In genomic region chr19:51702103-51702753, GRCh38 we compare ENCODE assay signal across 1 cellular context.
TF ChIP-seq lines count a peak whose summit lies in the region.

No MANE protein-coding gene starts in this region.

TF ChIP-seq in K562, 482 proteins besides CTCF, POLR2A, EP300 and RAD21 (continued from another document and continues in another):
- TF ChIP-seq NELFE (IDR thresholded peaks at IDR 0.05; ENCODE audit: insufficient read depth, insufficient read length): no peak
- TF ChIP-seq YY1 (IDR thresholded peaks at IDR 0.05; ENCODE audit: borderline replicate concordance in 1 of 3, control insufficient read depth in 1 of 3, extremely low read depth in 1 of 3, insufficient read depth in 3 of 3, insufficient read length in 1 of 3, insufficient replicate concordance in 2 of 3, low read depth in 1 of 3, low read length in 2 of 3): peak in 1 of 3 experiments; percentile 4
- TF ChIP-seq GABPB1 (CRISPR knock-in tag; IDR thresholded peaks at IDR 0.05): peak; percentile 55
- no peak for TF ChIP-seq RBM34 (IDR thresholded peaks at IDR 0.05; ENCODE audit: borderline replicate concordance, insufficient read depth, low read length)
- TF ChIP-seq ZNF165 (CRISPR knock-in tag; IDR thresholded peaks at IDR 0.05; ENCODE audit: borderline replicate concordance): no peak
- no peak for TF ChIP-seq ZNF324 (CRISPR knock-in tag; IDR thresholded peaks at IDR 0.05)
- no peak for TF ChIP-seq CREB3 (tag; conservative IDR thresholded peaks at IDR 0.05; ENCODE audit: low read depth)
- TF ChIP-seq SP1 (CRISPR knock-in tag; IDR thresholded peaks at IDR 0.05): peak; percentile 76
- no peak for TF ChIP-seq KHSRP (IDR thresholded peaks at IDR 0.05)
- no peak for TF ChIP-seq FOXO4 (CRISPR knock-in tag; IDR thresholded peaks at IDR 0.05)
- no peak for TF ChIP-seq HBP1 (CRISPR knock-in tag; IDR thresholded peaks at IDR 0.05)
- TF ChIP-seq SMAD2 (IDR thresholded peaks at IDR 0.05; ENCODE audit: low read depth, low read length): no peak
- no peak for TF ChIP-seq ZFP1 (CRISPR knock-in tag; IDR thresholded peaks at IDR 0.05)
- TF ChIP-seq ARID3A (IDR thresholded peaks at IDR 0.05; ENCODE audit: borderline replicate concordance, low read depth, low read length): no peak
- TF ChIP-seq RFX7 (CRISPR knock-in tag; IDR thresholded peaks at IDR 0.05): no peak
- peak; percentile 30; the same call in 1 of the 2 replicates for TF ChIP-seq ZBTB12 (CRISPR knock-in tag; IDR thresholded peaks at IDR 0.05)
- no peak for TF ChIP-seq ZNF511 (CRISPR knock-in tag; IDR thresholded peaks at IDR 0.05)
- TF ChIP-seq CLOCK (CRISPR knock-in tag; IDR thresholded peaks at IDR 0.05; ENCODE audit: borderline replicate concordance): no peak
- TF ChIP-seq NFE2 (IDR thresholded peaks at IDR 0.05; ENCODE audit: low read depth): no peak
- TF ChIP-seq RCOR1 (IDR thresholded peaks at IDR 0.05; ENCODE audit: borderline replicate concordance in 1 of 2, low read depth in 2 of 2, low read length in 2 of 2): 0 out of 4 replicates have a peak, but pooled peaks of 1 of the 2 experiments have one; percentile 16
- TF ChIP-seq ZNF316 (IDR thresholded peaks at IDR 0.05): no peak
- peak in 1 of 3 experiments; percentile 14; a peak in 1 of 6 replicates for TF ChIP-seq ZBTB11 (CRISPR knock-in tag; IDR thresholded peaks at IDR 0.05)
- TF ChIP-seq ZNF584 (CRISPR knock-in tag; IDR thresholded peaks at IDR 0.05; ENCODE audit: low read depth): no peak
- TF ChIP-seq KAT8 (IDR thresholded peaks at IDR 0.05; ENCODE audit: low read depth): no peak
- no peak for TF ChIP-seq NUFIP1 (IDR thresholded peaks at IDR 0.05; ENCODE audit: partially characterized antibody)
- TF ChIP-seq U2AF1 (optimal IDR thresholded peaks at IDR 0.05; ENCODE audit: low read depth, low read length): no peak
- peak; percentile 20; the same call in 1 of the 2 replicates for TF ChIP-seq HMBOX1 (IDR thresholded peaks at IDR 0.05)
- no peak for TF ChIP-seq ZBTB7A (IDR thresholded peaks at IDR 0.05; ENCODE audit: borderline replicate concordance, control insufficient read depth, low read depth, low read length)
- TF ChIP-seq RFX1 (IDR thresholded peaks at IDR 0.05): no peak
- no peak for TF ChIP-seq DPF2 (IDR thresholded peaks at IDR 0.05)
- TF ChIP-seq PHF21A (IDR thresholded peaks at IDR 0.05; ENCODE audit: borderline replicate concordance, low read depth): no peak
- TF ChIP-seq NR2C2 (CRISPR knock-in tag; IDR thresholded peaks at IDR 0.05): no peak
- TF ChIP-seq NR2C2 (tag; IDR thresholded peaks at IDR 0.05): peak; percentile 30; the same call in 1 of the 2 replicates
- TF ChIP-seq CREM (IDR thresholded peaks at IDR 0.05; ENCODE audit: low read depth): peak; percentile 60
- peak; percentile 5 for TF ChIP-seq POLR2B (IDR thresholded peaks at IDR 0.05; ENCODE audit: low read depth, partially characterized antibody)
- TF ChIP-seq ZNF778 (CRISPR knock-in tag; IDR thresholded peaks at IDR 0.05): no peak
- TF ChIP-seq SMARCA5 (IDR thresholded peaks at IDR 0.05): no peak
- TF ChIP-seq SOX6 (IDR thresholded peaks at IDR 0.05): 0 out of 2 replicates have a peak, but pooled peaks have one; percentile 5
- no peak for TF ChIP-seq HMG20B (CRISPR knock-in tag; IDR thresholded peaks at IDR 0.05)
- no peak for TF ChIP-seq HCFC1 (IDR thresholded peaks at IDR 0.05; ENCODE audit: low read depth, low read length)
- no peak for TF ChIP-seq GMEB1 (CRISPR knock-in tag; IDR thresholded peaks at IDR 0.05)
- TF ChIP-seq ZNF583 (CRISPR knock-in tag; IDR thresholded peaks at IDR 0.05): no peak
- TF ChIP-seq FOSL1 (tag; conservative IDR thresholded peaks at IDR 0.05): no peak
- no peak for TF ChIP-seq SNRNP70 (optimal IDR thresholded peaks at IDR 0.05; ENCODE audit: low read depth, low read length)
- no peak for TF ChIP-seq MYBL2 (IDR thresholded peaks at IDR 0.05; ENCODE audit: low read depth)
- no peak for TF ChIP-seq MYBL2 (CRISPR knock-in tag; IDR thresholded peaks at IDR 0.05; ENCODE audit: borderline replicate concordance)
- TF ChIP-seq PHTF2 (CRISPR knock-in tag; IDR thresholded peaks at IDR 0.05): no peak
- no peak for TF ChIP-seq E4F1 (CRISPR knock-in tag; IDR thresholded peaks at IDR 0.05; ENCODE audit: borderline replicate concordance)
